In the genomic region with DNA sequence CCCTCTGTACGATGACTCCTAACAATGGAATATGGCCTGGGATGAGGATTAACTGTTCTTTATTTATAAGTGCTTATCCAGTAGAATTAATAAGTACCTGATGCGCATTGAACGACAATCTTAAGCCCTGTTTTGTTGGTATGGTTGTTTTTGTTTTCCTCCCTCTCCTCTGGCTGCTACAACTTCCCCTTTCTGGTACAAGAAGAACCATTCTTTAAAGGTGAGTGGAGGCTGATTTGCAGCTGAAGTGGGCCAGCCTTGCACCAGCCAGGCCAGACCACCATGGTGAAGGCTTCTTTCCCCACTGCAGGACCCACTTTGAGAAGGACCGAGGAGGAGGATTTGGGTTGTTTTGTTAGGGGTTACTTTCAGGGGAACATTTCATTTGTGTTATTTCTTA, we compare ENCODE assay signal across 25 cellular contexts.
"Had no signal": no experiment of that assay in that cellular context is flagged by ENCODE, and none has a peak within 500 bp of the region (broad histone marks: within the 10 kb centered on the region; RNA-seq: fewer than 3 reads in every experiment).

No MANE protein-coding gene starts in this region.

- H3K4me3 Mint-ChIP-seq: naive thymus-derived CD8-positive, alpha-beta T cell; nephron; stimulated activated naive CD8-positive, alpha-beta T cell treated with anti-CD3 and anti-CD28 coated beads, Interleukin-15, Interleukin-2, amounts not matched to agents 100 ng/mL and 50 ng/mL, for 24 hours had no signal

- H3K4me3 ChIP-seq: hepatocyte, left ventricle myocardium inferior, lung, mucosa of descending colon, ovary, right atrium auricular region, skin epidermis, suprapubic skin, thoracic aorta, tibial artery, upper lobe of right lung had no signal

- H3K27ac Mint-ChIP-seq: nephron; progenitor cell of endocrine pancreas; stimulated activated naive CD8-positive, alpha-beta T cell treated with anti-CD3 and anti-CD28 coated beads, Interleukin-15, Interleukin-2, amounts not matched to agents 100 ng/mL and 50 ng/mL, for 24 hours had no signal

- FAIRE-seq: urothelium cell line had no signal

- ATAC-seq: mucosa of descending colon; naive thymus-derived CD8-positive, alpha-beta T cell; sciatic nerve had no signal

- H3K4me1 ChIP-seq: suprapubic skin, tibial artery, upper lobe of right lung had no signal

- H3K9me3 ChIP-seq: left ventricle myocardium inferior, mucosa of descending colon, ovary, right atrium auricular region, suprapubic skin, thoracic aorta, tibial artery, upper lobe of right lung had no signal

- H3K9me3 Mint-ChIP-seq: nephron; stimulated activated naive CD8-positive, alpha-beta T cell treated with anti-CD3 and anti-CD28 coated beads, Interleukin-15, Interleukin-2, amounts not matched to agents 100 ng/mL and 50 ng/mL, for 24 hours had no signal

- H3K36me3 Mint-ChIP-seq: naive thymus-derived CD8-positive, alpha-beta T cell had no signal

- DNase-seq: islet precursor cell; left ventricle myocardium inferior; midbrain; mucosa of descending colon; naive thymus-derived CD8-positive, alpha-beta T cell; ovary; stimulated activated CD4-positive, alpha-beta T cell treated with anti-CD3 and anti-CD28 coated beads, Interleukin-12 subunit alpha, Interleukin-12 subunit beta, amount 100 ng/mL, for 4 hours; stimulated activated CD4-positive, alpha-beta T cell treated with anti-CD3 and anti-CD28 coated beads, Interleukin-15, amount 100 ng/mL, for 24 hours; stimulated activated CD4-positive, alpha-beta T cell treated with anti-CD3 and anti-CD28 coated beads, Interleukin-2, amount 100 ng/mL, for 24 hours; stimulated activated CD4-positive, alpha-beta T cell treated with anti-CD3 and anti-CD28 coated beads, Interleukin-4, amount 100 ng/mL, for 1 hour; stimulated activated naive CD4-positive, alpha-beta T cell; tibial artery; trophoblast cell; upper lobe of right lung had no signal

- H2AFZ ChIP-seq: hepatocyte had no signal

- H3K36me3 ChIP-seq: left ventricle myocardium inferior, ovary, right atrium auricular region, suprapubic skin, thoracic aorta, upper lobe of right lung had no signal

- H3K79me2 ChIP-seq: hepatocyte had no signal

- H3K4me2 ChIP-seq: hepatocyte had no signal

- H3K27me3 ChIP-seq: hepatocyte, ovary, right atrium auricular region, suprapubic skin, tibial artery, upper lobe of right lung had no signal

- H3K27ac ChIP-seq: hepatocyte, left ventricle myocardium inferior, ovary, right atrium auricular region, skin epidermis, suprapubic skin, thoracic aorta, tibial artery, upper lobe of right lung had no signal

- H3K27me3 Mint-ChIP-seq: progenitor cell of endocrine pancreas; stimulated activated naive CD8-positive, alpha-beta T cell treated with anti-CD3 and anti-CD28 coated beads, Interleukin-15, Interleukin-2, amounts not matched to agents 100 ng/mL and 50 ng/mL, for 24 hours had no signal
